9 cellular contexts compared by ENCODE assay signal in genomic region chr4:62454535-62454934, GRCh38.
"Had no signal": no experiment of that assay in that cellular context is flagged by ENCODE, and none has a peak within 500 bp of the region (broad histone marks: within the 10 kb centered on the region; RNA-seq: fewer than 3 reads in every experiment).

No MANE protein-coding gene starts in this region.

- ATAC-seq: GM23338, K562 had no signal

- H3K4me2 ChIP-seq: GM23338 had no signal

- H3K4me3 ChIP-seq: GM23338, K562 had no signal

- DNase-seq: H9, HCEC 1CT, IMR-90, KG1 had no signal

- FAIRE-seq: H1, H54, HTR-8/SVneo, K562 had no signal

- H2AFZ ChIP-seq: GM23338 had no signal
